8 cellular contexts compared by ENCODE assay signal in the genomic region with DNA sequence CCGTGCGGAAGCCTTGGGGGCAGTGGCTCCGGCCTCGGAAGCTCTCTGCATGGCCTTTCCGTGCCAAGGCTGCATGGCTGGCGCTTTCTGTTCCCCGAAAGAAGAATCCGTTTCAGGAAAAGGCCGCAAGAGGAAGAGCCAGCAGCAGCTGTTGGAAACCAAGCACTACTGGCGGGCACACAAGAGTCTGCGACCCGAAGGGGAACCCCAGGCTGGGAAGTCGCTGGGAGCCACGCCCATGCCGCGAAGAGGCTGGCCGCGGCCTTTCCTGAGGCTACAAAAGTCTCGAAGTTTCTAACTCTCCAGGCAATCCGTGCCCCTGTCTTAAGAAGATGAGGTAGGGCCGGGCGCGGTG. TPM values are rescaled to one million over a fixed set of nuclear protein-coding genes. Genes with fewer than 3 reads are reported as not detected.
DNase-seq lines count a peak whose midpoint lies in the region; ATAC-seq and TF ChIP-seq lines count a peak whose summit lies in the region.

CGAS (minus strand) TSS at position 191 of the 355 bp plus-strand sequence; CDS start at position 75, 116 bp downstream.

- H3K36me3 ChIP-seq in OCI-LY3 (replicated peaks; ENCODE audit: low read depth, low read length) = no peaks in the 10 kb centered on the region
- no peaks in the 10 kb centered on the region for H3K36me3 ChIP-seq in neuronal stem cell (replicated peaks in 1 of 2; ENCODE audit: control insufficient read depth in 2 of 2, insufficient read depth in 2 of 2, low read length in 2 of 2)

- H3K9me3 ChIP-seq in OCI-LY3 (ENCODE audit: insufficient read depth, low read length) (no peaks in the 10 kb centered on the region), neuronal stem cell (replicated peaks in 1 of 2; ENCODE audit: control insufficient read depth in 2 of 2, insufficient read depth in 1 of 2, low read depth in 1 of 2, low read length in 2 of 2) (peaks cover 0 to 6% of the 10 kb centered on the region in 2 donors)

- peaks cover 28% of the 10 kb centered on the region for H3K4me1 Mint-ChIP-seq in activated T-helper 2 cell treated with anti-CD3 and anti-CD28 coated beads, Interferon-gamma antibody, Interleukin-2, Interleukin-4, amounts not matched to agents 10 μg/mL and 5 μg/mL and 100 μg/mL, durations not matched to agents 14 hours and 24 hours and 36 hours (ENCODE audit: low read depth)

- no peak within 1 kb of the TSS for H3K27ac ChIP-seq in OCI-LY3 (ENCODE audit: low read length)
- H3K27ac ChIP-seq in neuronal stem cell (replicated peaks; ENCODE audit: low read length) = no peak within 1 kb of the TSS
- peak within 1 kb of the TSS; percentile 36 for H3K27ac ChIP-seq in temporal lobe (ENCODE audit: low read depth, low read length)

- H3K23ac ChIP-seq in neuronal stem cell (ENCODE audit: low read depth, low read length, poor library complexity) = peak within 1 kb of the TSS; percentile 65

- H3K4me3 ChIP-seq in OCI-LY3 (ENCODE audit: low read length) (peak within 1 kb of the TSS; percentile 72), neuronal stem cell (ENCODE audit: low read length in 2 of 2) (peak within 1 kb of the TSS in 1 of 2 donors; percentile 56)

- H3K79me1 ChIP-seq in neuronal stem cell (ENCODE audit: low read depth, low read length) = no peaks in the 10 kb centered on the region

- WGBS in neuronal stem cell (ENCODE audit: extremely low coverage in 2 of 2, insufficient read length in 2 of 2, insufficient replicate concordance in 1 of 2), 2 donors = no CpG with 5 or more reads among the region's 23 CpGs

- peak within 1 kb of the TSS; percentile 86 for H2AFZ ChIP-seq in OCI-LY3 (ENCODE audit: low read depth, low read length)
- H2AFZ ChIP-seq in neuronal stem cell (ENCODE audit: low read length) = peak within 1 kb of the TSS; percentile 65

- H3K4me1 ChIP-seq in OCI-LY3 (ENCODE audit: low read length) = peaks cover 10% of the 10 kb centered on the region
- no peaks in the 10 kb centered on the region for H3K4me1 ChIP-seq in neuronal stem cell (ENCODE audit: control insufficient read depth in 2 of 2, insufficient read depth in 1 of 2, low read depth in 1 of 2, low read length in 2 of 2)

- H2BK15ac ChIP-seq in neuronal stem cell (ENCODE audit: low read length) = peak within 1 kb of the TSS; percentile 73

- H3K4me3 Mint-ChIP-seq in activated T-helper 2 cell treated with anti-CD3 and anti-CD28 coated beads, Interferon-gamma antibody, Interleukin-2, Interleukin-4, amounts not matched to agents 10 μg/mL and 5 μg/mL and 100 μg/mL, durations not matched to agents 14 hours and 24 hours and 36 hours (ENCODE audit: low read depth) = peak within 1 kb of the TSS; percentile 87

- H3K14ac ChIP-seq in neuronal stem cell (ENCODE audit: low read length) = no peak within 1 kb of the TSS

- H3K9ac ChIP-seq in OCI-LY3 (ENCODE audit: low read length) (peak within 1 kb of the TSS; percentile 25; the same call in 1 of the 2 replicates), neuronal stem cell (ENCODE audit: low read depth, low read length, poor library complexity) (no peak within 1 kb of the TSS)

- H3K79me2 ChIP-seq in OCI-LY3 (ENCODE audit: low read length) = no peaks in the 10 kb centered on the region

- H2AK5ac ChIP-seq in neuronal stem cell (ENCODE audit: low read depth, low read length) = no peak within 1 kb of the TSS

- H3K36me3 Mint-ChIP-seq in activated T-helper 2 cell treated with anti-CD3 and anti-CD28 coated beads, Interferon-gamma antibody, Interleukin-2, Interleukin-4, amounts not matched to agents 10 μg/mL and 5 μg/mL and 100 μg/mL, durations not matched to agents 14 hours and 24 hours and 36 hours (ENCODE audit: low read depth) = peaks cover 33% of the 10 kb centered on the region

- H2BK12ac ChIP-seq in neuronal stem cell (ENCODE audit: low read length) = no peak within 1 kb of the TSS

- peak within 1 kb of the TSS; percentile 76 for H3K18ac ChIP-seq in neuronal stem cell (ENCODE audit: low read length)

- peak within 1 kb of the TSS; percentile 82 for H3K27ac Mint-ChIP-seq in activated T-helper 2 cell treated with anti-CD3 and anti-CD28 coated beads, Interferon-gamma antibody, Interleukin-2, Interleukin-4, amounts not matched to agents 10 μg/mL and 5 μg/mL and 100 μg/mL, durations not matched to agents 14 hours and 24 hours and 36 hours

- H3K9me3 Mint-ChIP-seq in activated T-helper 2 cell treated with anti-CD3 and anti-CD28 coated beads, Interferon-gamma antibody, Interleukin-2, Interleukin-4, amounts not matched to agents 10 μg/mL and 5 μg/mL and 100 μg/mL, durations not matched to agents 14 hours and 24 hours and 36 hours = no peaks in the 10 kb centered on the region

- peak; percentile 76 for DNase-seq in activated T-helper 2 cell treated with anti-CD3 and anti-CD28 coated beads, Interferon-gamma antibody, Interleukin-2, Interleukin-4, amounts not matched to agents 10 μg/mL and 5 μg/mL and 100 μg/mL, durations not matched to agents 14 hours and 24 hours and 36 hours (ENCODE audit: low spot score)
- peak; percentile 49 for DNase-seq in fibroblast of the conjunctiva (ENCODE audit: low read depth)
- no peak for DNase-seq in neuronal stem cell (ENCODE audit: low spot score)
- no peak for DNase-seq in NCI-H2029 (lab: John Stamatoyannopoulos, UW)

- H3K27me3 ChIP-seq in OCI-LY3 (ENCODE audit: low read depth, low read length) (peaks cover 21% of the 10 kb centered on the region; the same call in 1 of the 2 replicates), neuronal stem cell (ENCODE audit: control insufficient read depth in 3 of 3, insufficient read depth in 3 of 3, low read depth in 1 of 3, low read length in 3 of 3) (peaks cover 0 to 10% (median 9%) of the 10 kb centered on the region in 3 experiments)

- H4K8ac ChIP-seq in neuronal stem cell (ENCODE audit: low read depth, low read length) = no peak within 1 kb of the TSS

- H2BK120ac ChIP-seq in neuronal stem cell (ENCODE audit: low read depth, low read length) = no peak within 1 kb of the TSS

- no peak within 1 kb of the TSS for H3K4ac ChIP-seq in neuronal stem cell (ENCODE audit: low read length)

- no peaks in the 10 kb centered on the region for H3K27me3 Mint-ChIP-seq in activated T-helper 2 cell treated with anti-CD3 and anti-CD28 coated beads, Interferon-gamma antibody, Interleukin-2, Interleukin-4, amounts not matched to agents 10 μg/mL and 5 μg/mL and 100 μg/mL, durations not matched to agents 14 hours and 24 hours and 36 hours (ENCODE audit: low read depth)

- H4K91ac ChIP-seq in neuronal stem cell (ENCODE audit: low read depth, low read length, poor library complexity) = no peak within 1 kb of the TSS

- H3K4me2 ChIP-seq in OCI-LY3 (ENCODE audit: low read length) (peak within 1 kb of the TSS; percentile 80), neuronal stem cell (ENCODE audit: insufficient read depth, low read length, poor library complexity, severe bottlenecking) (peak within 1 kb of the TSS; percentile 23)

- ATAC-seq in GM18505 (IDR thresholded peaks at IDR 0.05; ENCODE audit: unreplicated experiment) (peak; percentile 66), HG02884 (IDR thresholded peaks at IDR 0.05; ENCODE audit: unreplicated experiment) (peak; percentile 63)

- intact Hi-C loops in activated T-helper 2 cell treated with anti-CD3 and anti-CD28 coated beads, Interferon-gamma antibody, Interleukin-2, Interleukin-4, amounts not matched to agents 10 μg/mL and 5 μg/mL and 100 μg/mL, durations not matched to agents 14 hours and 24 hours and 36 hours (cut with micrococcal nuclease) = loop anchor here (2.0 to 10.0 kb wide), 3 partner anchors 69 to 827 kb away; partner anchors contain the start of genes EEF1A1 and KCNQ5

- H4K20me1 ChIP-seq in OCI-LY3 (ENCODE audit: insufficient read depth, low read length) = no peaks in the 10 kb centered on the region

- no peak for TF ChIP-seq CTCF in OCI-LY3 (IDR thresholded peaks at IDR 0.05; ENCODE audit: low read depth, low read length)

- H2BK5ac ChIP-seq in neuronal stem cell (ENCODE audit: low read length) = no peak within 1 kb of the TSS

- peak; percentile 70 for TF ChIP-seq POLR2A in GM18505 (IDR thresholded peaks at IDR 0.05; ENCODE audit: borderline replicate concordance, extremely low read depth, insufficient read depth, insufficient read length)

RNA-seq across cellular contexts. Expression of gene CGAS, which starts in this region (rescaled TPM):
- total RNA-seq in activated T-helper 2 cell treated with anti-CD3 and anti-CD28 coated beads, Interferon-gamma antibody, Interleukin-2, Interleukin-4, amounts not matched to agents 10 μg/mL and 5 μg/mL and 100 μg/mL, durations not matched to agents 14 hours and 24 hours and 36 hours = 42.7 and 46.7 TPM in 2 replicates
- polyA plus RNA-seq in neuronal stem cell (2013, experiment 1 of 2) = 0.40 TPM
- polyA plus RNA-seq in neuronal stem cell (2013, experiment 2 of 2) = 0.40 TPM
- total RNA-seq in temporal lobe = 1.2 TPM

Comparison
In these comparisons a context has a peak if more than half of its experiments do, and no peak if none do; other contexts are left out.
1. RNA of gene CGAS (total RNA-seq): 42.7 to 46.7 TPM in activated T-helper 2 cell treated with anti-CD3 and anti-CD28 coated beads, Interferon-gamma antibody, Interleukin-2, Interleukin-4, amounts not matched to agents 10 μg/mL and 5 μg/mL and 100 μg/mL, durations not matched to agents 14 hours and 24 hours and 36 hours; 1.2 TPM in temporal lobe (single experiment); every median in the first group is over 10 times any median in the second.
2. DNase-seq: peak in activated T-helper 2 cell treated with anti-CD3 and anti-CD28 coated beads, Interferon-gamma antibody, Interleukin-2, Interleukin-4, amounts not matched to agents 10 μg/mL and 5 μg/mL and 100 μg/mL, durations not matched to agents 14 hours and 24 hours and 36 hours (single experiment) and fibroblast of the conjunctiva (single experiment); none in neuronal stem cell (single experiment) and NCI-H2029 (single experiment).